In genomic region chr16:11748404-11749254, GRCh38 we compare ENCODE assay signal across 15 cellular contexts. TPM values are rescaled to one million over a fixed set of nuclear protein-coding genes. Genes with fewer than 3 reads are reported as not detected.
DNase-seq lines count a peak whose midpoint lies in the region; ATAC-seq, FAIRE-seq and TF ChIP-seq lines count a peak whose summit lies in the region.
"Had no signal": no experiment of that assay in that cellular context is flagged by ENCODE, and none has a peak within 500 bp of the region (broad histone marks: within the 10 kb centered on the region; RNA-seq: fewer than 3 reads in every experiment).

No MANE protein-coding gene starts in this region.

- peaks cover 33% of the 10 kb centered on the region for H3K36me3 Mint-ChIP-seq in GM23338 (ENCODE audit: low read depth)

- peaks cover 8% of the 10 kb centered on the region for H3K4me1 Mint-ChIP-seq in GM23338

- no peak for TF ChIP-seq CTCF in GM23338 (conservative IDR thresholded peaks at IDR 0.05; ENCODE audit: low read depth in 2 of 2)
- no peak for TF ChIP-seq CTCF in Peyer's patch (IDR thresholded peaks at IDR 0.05)
- TF ChIP-seq CTCF in hepatocyte (IDR thresholded peaks at IDR 0.05; ENCODE audit: poor library complexity), result no peak
- TF ChIP-seq CTCF in pancreas (IDR thresholded peaks at IDR 0.05), result no peak
- TF ChIP-seq CTCF in suprapubic skin (IDR thresholded peaks at IDR 0.05), result no peak

- 74% methylated on average over 13 of the region's 13 CpGs for WGBS in hepatocyte (ENCODE audit: low lambda C conversion rate, missing lambda C conversion rate)
- 39 to 44% methylated on average over 13 of the region's 13 CpGs for WGBS in pancreas, 2 donors
- 94% methylated on average over 13 of the region's 13 CpGs for WGBS in suprapubic skin

- H3K4me3 Mint-ChIP-seq in GM23338, result no peak overlapping the region
- H3K4me3 Mint-ChIP-seq: neural crest cell had no signal

- H3K4me2 ChIP-seq in GM23338 (no peak overlapping the region), hepatocyte (peak overlapping the region; percentile 68)
- H3K4me2 ChIP-seq: smooth muscle cell had no signal

- no peaks in the 10 kb centered on the region for H3K27me3 ChIP-seq in GM23338 (ENCODE audit: insufficient read depth)
- H3K27me3 ChIP-seq in Peyer's patch, result no peaks in the 10 kb centered on the region
- H3K27me3 ChIP-seq in hepatocyte, result no peaks in the 10 kb centered on the region
- no peaks in the 10 kb centered on the region for H3K27me3 ChIP-seq in pancreas
- no peaks in the 10 kb centered on the region for H3K27me3 ChIP-seq in suprapubic skin
- H3K27me3 ChIP-seq: ascending aorta, upper lobe of left lung had no signal

- H3K4me1 ChIP-seq in GM23338 (ENCODE audit: insufficient read depth) (no peaks in the 10 kb centered on the region; the same call in 1 of the 2 replicates), Peyer's patch (peaks cover 0 to 10% (median 2%) of the 10 kb centered on the region in 4 donors), hepatocyte (ENCODE audit: insufficient read depth) (peaks cover 25% of the 10 kb centered on the region), pancreas (peaks cover 17 to 45% (median 30%) of the 10 kb centered on the region in 3 donors), suprapubic skin (peaks cover under 1% of the 10 kb centered on the region)
- H3K4me1 ChIP-seq: ascending aorta had no signal

- H3K27ac ChIP-seq in GM23338 (ENCODE audit: low read depth), result no peak overlapping the region
- peak overlapping the region in 3 of 4 donors; percentile 49 to 94 (median 84) for H3K27ac ChIP-seq in Peyer's patch
- peak overlapping the region; percentile 91 for H3K27ac ChIP-seq in hepatocyte
- peak overlapping the region; percentile 28 to 88 (median 68) for H3K27ac ChIP-seq in pancreas
- H3K27ac ChIP-seq in suprapubic skin, result no peak overlapping the region
- H3K27ac ChIP-seq: ascending aorta, upper lobe of left lung had no signal

- no peak for TF ChIP-seq POLR2A in Peyer's patch (IDR thresholded peaks at IDR 0.05)
- TF ChIP-seq POLR2A in suprapubic skin (IDR thresholded peaks at IDR 0.05), result no peak

- H3K27ac Mint-ChIP-seq in GM23338, result 0 out of 2 replicates have a peak overlapping the region, but pooled peaks have one; percentile 20

- H3K9me3 ChIP-seq in Peyer's patch (no peaks in the 10 kb centered on the region), hepatocyte (ENCODE audit: low read depth) (no peaks in the 10 kb centered on the region), pancreas (no peaks in the 10 kb centered on the region), suprapubic skin (no peaks in the 10 kb centered on the region)
- H3K9me3 ChIP-seq: ascending aorta, upper lobe of left lung had no signal

- H3K36me3 ChIP-seq in GM23338 (ENCODE audit: insufficient read depth) (peaks cover 21% of the 10 kb centered on the region), Peyer's patch (peaks cover 0 to 47% (median 0%) of the 10 kb centered on the region in 3 donors), hepatocyte (replicated peaks; ENCODE audit: insufficient read depth, low read depth) (no peaks in the 10 kb centered on the region), pancreas (peaks cover 0 to 13% (median 0%) of the 10 kb centered on the region in 3 donors), suprapubic skin (peaks cover 53% of the 10 kb centered on the region)

- H3K27me3 Mint-ChIP-seq in GM23338 (ENCODE audit: insufficient read depth, low read depth, poor library complexity), result peaks cover 9% of the 10 kb centered on the region

- 0 out of 2 replicates have a peak, but pooled peaks cover 2% of the 10 kb centered on the region for H3F3A ChIP-seq in GM23338 (replicated peaks; ENCODE audit: low read depth)

- ATAC-seq in GM23338, result peak; percentile 68
- peak; percentile 70 to 84 (median 79) for ATAC-seq in pancreas
- ATAC-seq in HG03378 (IDR thresholded peaks at IDR 0.05; ENCODE audit: unreplicated experiment), result no peak
- ATAC-seq: Right ventricle myocardium inferior had no signal

- H2AFZ ChIP-seq in GM23338, result no peak overlapping the region
- no peak overlapping the region for H2AFZ ChIP-seq in hepatocyte

- H3K79me2 ChIP-seq in GM23338 (replicated peaks; ENCODE audit: insufficient read depth) (no peaks in the 10 kb centered on the region), hepatocyte (peaks cover under 1% of the 10 kb centered on the region)

- H3K9me2 ChIP-seq in GM23338 (ENCODE audit: insufficient read depth) (no peaks in the 10 kb centered on the region), hepatocyte (replicated peaks; ENCODE audit: insufficient read depth) (no peaks in the 10 kb centered on the region)

- DNase-seq in GM23338 (ENCODE audit: low spot score), result peak; percentile 22
- peak in 2 of 3 donors; percentile 63 to 70 for DNase-seq in Peyer's patch
- DNase-seq in hepatocyte (ENCODE audit: low spot score), result peak; percentile 58
- peak in 1 of 6 donors; percentile 53 for DNase-seq in pancreas
- no peak for DNase-seq in suprapubic skin (ENCODE audit: low spot score in 2 of 2)
- DNase-seq in islet precursor cell, result no peak
- DNase-seq in activated naive CD4-positive, alpha-beta T cell treated with Interleukin-2 at 50 U/mL for 16 hours, result no peak
- DNase-seq: NCI-H1048, NCI-H510A had no signal

- FAIRE-seq in pancreas (lab: Jason Lieb, UNC), result no peak

- intact Hi-C loops in pancreas (cut with DNase I), result no loop called here

- 0 out of 2 replicates have a peak, but pooled peaks cover 2% of the 10 kb centered on the region for H4K20me1 ChIP-seq in GM23338 (replicated peaks; ENCODE audit: insufficient read depth)
- H4K20me1 ChIP-seq in hepatocyte (ENCODE audit: insufficient read depth, poor library complexity, severe bottlenecking), result no peaks in the 10 kb centered on the region

- H3K4me3 ChIP-seq in GM23338 (no peak overlapping the region), Peyer's patch (peak overlapping the region in 2 of 4 donors; percentile 2 to 12), hepatocyte (no peak overlapping the region), pancreas (peak overlapping the region in 2 of 4 donors; percentile 6 to 8), suprapubic skin (no peak overlapping the region)
- H3K4me3 ChIP-seq: ascending aorta, smooth muscle cell, upper lobe of left lung had no signal

- H3K9me3 Mint-ChIP-seq in GM23338, result no peaks in the 10 kb centered on the region
- H3K9me3 Mint-ChIP-seq: neural crest cell had no signal

- TF ChIP-seq EP300 in suprapubic skin (IDR thresholded peaks at IDR 0.05), result no peak

RNA-seq across cellular contexts. Expression of gene TXNDC11, which starts 6.0 kb away (rescaled TPM):
- total RNA-seq in GM23338 (2014; rRNA removed; shearing (Covaris generic)), result 12.0 and 12.5 TPM in 2 replicates
- polyA plus RNA-seq in GM23338 (2016; fragmentation: Nextera tagmentation; extraction: Ambion mirVana) (6.3 and 6.8 TPM in 2 replicates), hepatocyte (58.5 and 59.4 TPM in 2 replicates), pancreas (10 to 100 TPM; 54.7 to 80.8 TPM)
- total RNA-seq in Peyer's patch (10 to 100 TPM; 69.3 to 89.4 (median 76.9) TPM), hepatocyte (48.7 and 59.4 TPM in 2 replicates), pancreas (10 to 100 TPM; 28.1 to 38.9 (median 35.9) TPM), suprapubic skin (10 to 100 TPM; 31.0 to 42.2 (median 35.1) TPM)

RNA-seq across cellular contexts. Expression of gene ZC3H7A, which starts 48.4 kb away (rescaled TPM):
- total RNA-seq in GM23338 (2014; rRNA removed; shearing (Covaris generic)), result 32.7 and 61.3 TPM in 2 replicates
- polyA plus RNA-seq in GM23338 (2016; fragmentation: Nextera tagmentation; extraction: Ambion mirVana), result 42.2 and 49.8 TPM in 2 replicates
- total RNA-seq in Peyer's patch, result 100 to 1,000 TPM in 1 of 4 donors, 10 to 100 TPM in 3; 54.9 to 122 (median 72.5) TPM
- 38.0 and 40.3 TPM in 2 replicates for total RNA-seq in hepatocyte
- 34.1 and 34.9 TPM in 2 replicates for polyA plus RNA-seq in hepatocyte
- 10 to 100 TPM; 23.8 to 34.5 (median 30.2) TPM for total RNA-seq in pancreas
- 10 to 100 TPM; 20.0 to 39.6 TPM for polyA plus RNA-seq in pancreas
- 10 to 100 TPM; 32.7 to 65.8 (median 41.9) TPM for total RNA-seq in suprapubic skin

Comparison
In these comparisons a context has a peak if more than half of its experiments do, and no peak if none do; other contexts are left out.
1. DNase-seq: peak in GM23338 (single experiment), Peyer's patch (2 of 3) and hepatocyte (single experiment); none in suprapubic skin (0 of 2), islet precursor cell (single experiment) and activated naive CD4-positive, alpha-beta T cell treated with Interleukin-2 at 50 U/mL for 16 hours (single experiment).
2. H3K27ac ChIP-seq: peak in Peyer's patch (3 of 4), hepatocyte (single experiment) and pancreas (4 of 4); none in GM23338 (single experiment) and suprapubic skin (single experiment).